ENCODE assay signal across 16 cellular contexts in the genomic region with DNA sequence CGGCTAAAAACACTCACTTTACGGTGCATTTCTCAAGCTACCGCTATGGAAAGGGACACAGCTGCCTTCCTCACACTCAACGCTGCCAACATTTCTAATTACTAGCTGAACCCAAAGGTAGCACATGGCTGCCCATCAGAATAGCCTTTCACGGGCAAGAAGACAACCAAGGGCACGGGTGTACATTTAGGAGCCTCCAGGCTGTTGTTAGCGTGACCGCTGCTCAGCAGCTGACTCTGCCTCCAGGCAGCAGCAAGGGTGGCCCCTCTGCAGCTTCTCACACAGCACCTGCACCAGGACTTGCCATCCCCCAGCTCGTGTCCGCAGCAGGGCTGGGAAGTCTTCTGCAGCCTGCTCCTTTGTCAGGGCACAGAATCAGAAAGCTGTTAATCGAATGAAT.
DNase-seq lines count a peak whose midpoint lies in the region; ATAC-seq and TF ChIP-seq lines count a peak whose summit lies in the region.
"Had no signal": no experiment of that assay in that cellular context is flagged by ENCODE, and none has a peak within 500 bp of the region (broad histone marks: within the 10 kb centered on the region; RNA-seq: fewer than 3 reads in every experiment).

No MANE protein-coding gene starts in this region.

- H3K4ac ChIP-seq in neuronal stem cell (ENCODE audit: low read length), result no peak overlapping the region

- no peak overlapping the region for H3K27ac ChIP-seq in neuronal stem cell (replicated peaks; ENCODE audit: low read length)
- no peak overlapping the region for H3K27ac ChIP-seq in heart left ventricle
- H3K27ac ChIP-seq: A549 had no signal

- H3K9ac ChIP-seq in neuronal stem cell (ENCODE audit: low read depth, low read length, poor library complexity), result no peak overlapping the region

- no peak overlapping the region for H3K4me2 ChIP-seq in neuronal stem cell (ENCODE audit: insufficient read depth, low read length, poor library complexity, severe bottlenecking)
- H3K4me2 ChIP-seq: A549 had no signal

- ATAC-seq in left lobe of liver, result no peak
- ATAC-seq in heart left ventricle, result no peak
- ATAC-seq: A549; CD8-positive, alpha-beta T cell had no signal

- no peak overlapping the region for H2BK15ac ChIP-seq in neuronal stem cell (ENCODE audit: low read length)

- H3K9me3 ChIP-seq in neuronal stem cell (replicated peaks in 1 of 2; ENCODE audit: control insufficient read depth in 2 of 2, insufficient read depth in 1 of 2, low read depth in 1 of 2, low read length in 2 of 2), result no peaks in the 10 kb centered on the region
- H3K9me3 ChIP-seq in heart left ventricle, result no peaks in the 10 kb centered on the region
- H3K9me3 ChIP-seq: A549 had no signal

- H3K4me3 Mint-ChIP-seq in brain, result peak overlapping the region in 2 of 5 experiments; percentile 26 to 38
- H3K4me3 Mint-ChIP-seq: CD14-positive monocyte; CD8-positive, alpha-beta T cell had no signal

- no peak overlapping the region for H2BK5ac ChIP-seq in neuronal stem cell (ENCODE audit: low read length)

- no peaks in the 10 kb centered on the region for H3K36me3 ChIP-seq in neuronal stem cell (replicated peaks in 1 of 2; ENCODE audit: control insufficient read depth in 2 of 2, insufficient read depth in 2 of 2, low read length in 2 of 2)
- no peaks in the 10 kb centered on the region for H3K36me3 ChIP-seq in heart left ventricle

- H2BK120ac ChIP-seq in neuronal stem cell (ENCODE audit: low read depth, low read length), result no peak overlapping the region

- H3K27ac Mint-ChIP-seq in brain, result peak overlapping the region in 3 of 5 experiments; percentile 76 to 93 (median 85)
- H3K27ac Mint-ChIP-seq: CD14-positive monocyte; CD8-positive, alpha-beta T cell had no signal

- no peak overlapping the region for H3K14ac ChIP-seq in neuronal stem cell (ENCODE audit: low read length)

- H2AFZ ChIP-seq in neuronal stem cell (ENCODE audit: low read length), result no peak overlapping the region

- no CpG with 5 or more reads among the region's 11 CpGs for WGBS in neuronal stem cell (ENCODE audit: extremely low coverage in 2 of 2, insufficient read length in 2 of 2, insufficient replicate concordance in 1 of 2), 2 donors
- 93 to 98% (median 95%) methylated on average over 11 of the region's 11 CpGs for WGBS in heart left ventricle, 4 donors

- H3K27me3 ChIP-seq in neuronal stem cell (ENCODE audit: control insufficient read depth in 3 of 3, insufficient read depth in 3 of 3, low read depth in 1 of 3, low read length in 3 of 3) (no peaks in the 10 kb centered on the region), heart left ventricle (peaks cover 0 to 4% (median 0%) of the 10 kb centered on the region in 9 donors)

- DNase-seq in SK-N-DZ (ENCODE audit: low spot score) (peak; percentile 49), left lobe of liver (ENCODE audit: low spot score) (peak; percentile 21), neuronal stem cell (ENCODE audit: low spot score) (no peak), heart left ventricle (no peak), SHP77 treated with DMSO at 0.1 percent for 48 hours (lab: John Stamatoyannopoulos, UW) (no peak), NCI-H2107 (lab: John Stamatoyannopoulos, UW) (no peak), NCI-H187 (lab: John Stamatoyannopoulos, UW) (no peak)
- DNase-seq: COR-L47, DMS153, DMS79 treated with DMSO at 0.1 percent for 48 hours, EL, HCEC 1CT had no signal

- no peaks in the 10 kb centered on the region for H3K79me1 ChIP-seq in neuronal stem cell (ENCODE audit: low read depth, low read length)

- H3K9me3 Mint-ChIP-seq in brain, result peaks cover 0 to 4% (median 0%) of the 10 kb centered on the region in 5 experiments
- H3K9me3 Mint-ChIP-seq: CD8-positive, alpha-beta T cell had no signal

- no peak for TF ChIP-seq POLR2A in heart left ventricle (IDR thresholded peaks at IDR 0.05)

- H3K4me3 ChIP-seq in neuronal stem cell (ENCODE audit: low read length in 2 of 2) (no peak overlapping the region), heart left ventricle (no peak overlapping the region)
- H3K4me3 ChIP-seq: A549 had no signal

- H3K4me1 ChIP-seq in neuronal stem cell (ENCODE audit: control insufficient read depth in 2 of 2, insufficient read depth in 1 of 2, low read depth in 1 of 2, low read length in 2 of 2) (peaks cover 0 to 8% of the 10 kb centered on the region in 2 donors), heart left ventricle (no peaks in the 10 kb centered on the region)
- H3K4me1 ChIP-seq: A549 had no signal

- no peak overlapping the region for H4K91ac ChIP-seq in neuronal stem cell (ENCODE audit: low read depth, low read length, poor library complexity)

- no peak overlapping the region for H2BK12ac ChIP-seq in neuronal stem cell (ENCODE audit: low read length)

- H3K18ac ChIP-seq in neuronal stem cell (ENCODE audit: low read length), result peak overlapping the region; percentile 84

- intact Hi-C loops in heart left ventricle (cut with DNase I), result no loop called here

- H4K8ac ChIP-seq in neuronal stem cell (ENCODE audit: low read depth, low read length), result no peak overlapping the region

- H3K36me3 Mint-ChIP-seq in brain, result no peaks in the 10 kb centered on the region
- H3K36me3 Mint-ChIP-seq: CD14-positive monocyte; CD8-positive, alpha-beta T cell had no signal

- H2AK5ac ChIP-seq in neuronal stem cell (ENCODE audit: low read depth, low read length), result no peak overlapping the region

- TF ChIP-seq CTCF in brain (conservative IDR thresholded peaks at IDR 0.05) (no peak), heart left ventricle (IDR thresholded peaks at IDR 0.05) (no peak)

- H3K23ac ChIP-seq in neuronal stem cell (ENCODE audit: low read depth, low read length, poor library complexity), result no peak overlapping the region

- peaks cover 58% of the 10 kb centered on the region for H3K4me1 Mint-ChIP-seq in brain
- H3K4me1 Mint-ChIP-seq: CD14-positive monocyte had no signal

- peaks cover 16% of the 10 kb centered on the region for H3K27me3 Mint-ChIP-seq in brain

Comparison
In these comparisons a context has a peak if more than half of its experiments do, and no peak if none do; other contexts are left out.
1. DNase-seq: peak in SK-N-DZ (single experiment) and left lobe of liver (single experiment); none in neuronal stem cell (single experiment), heart left ventricle (0 of 5), SHP77 treated with DMSO at 0.1 percent for 48 hours (single experiment), NCI-H2107 (single experiment) and NCI-H187 (0 of 2).